ENCODE assay signal across 12 cellular contexts in genomic region chr5:169706758-169707450, GRCh38.
DNase-seq lines count a peak whose midpoint lies in the region; ATAC-seq, FAIRE-seq and TF ChIP-seq lines count a peak whose summit lies in the region.
"Had no signal": no experiment of that assay in that cellular context is flagged by ENCODE, and none has a peak within 500 bp of the region (broad histone marks: within the 10 kb centered on the region; RNA-seq: fewer than 3 reads in every experiment).

No MANE protein-coding gene starts in this region.

- H3K36me3 ChIP-seq in upper lobe of left lung, result peaks cover 0 to 4% (median 0%) of the 10 kb centered on the region in 4 donors

- no peak for TF ChIP-seq CTCF in upper lobe of left lung (IDR thresholded peaks at IDR 0.05)

- H3K36me3 Mint-ChIP-seq in activated T-helper 2 cell treated with anti-CD3 and anti-CD28 coated beads, Interferon-gamma antibody, Interleukin-2, Interleukin-4, amounts not matched to agents 10 μg/mL and 5 μg/mL and 100 μg/mL, durations not matched to agents 14 hours and 24 hours and 36 hours (ENCODE audit: low read depth), result peaks cover 90% of the 10 kb centered on the region
- H3K36me3 Mint-ChIP-seq in immature natural killer cell, result peaks cover 24 to 62% (median 33%) of the 10 kb centered on the region in 3 donors
- H3K36me3 Mint-ChIP-seq: type B pancreatic cell had no signal

- no peak for FAIRE-seq in H54 (lab: Jason Lieb, UNC)
- FAIRE-seq: endometrium had no signal

- H3K4me1 ChIP-seq in upper lobe of left lung, result no peaks in the 10 kb centered on the region

- no peaks in the 10 kb centered on the region for H3K9me3 ChIP-seq in upper lobe of left lung

- TF ChIP-seq EP300 in upper lobe of left lung (IDR thresholded peaks at IDR 0.05), result no peak

- H3K4me1 Mint-ChIP-seq in activated T-helper 2 cell treated with anti-CD3 and anti-CD28 coated beads, Interferon-gamma antibody, Interleukin-2, Interleukin-4, amounts not matched to agents 10 μg/mL and 5 μg/mL and 100 μg/mL, durations not matched to agents 14 hours and 24 hours and 36 hours (ENCODE audit: low read depth), result peaks cover 42% of the 10 kb centered on the region
- H3K4me1 Mint-ChIP-seq in immature natural killer cell, result no peaks in the 10 kb centered on the region

- peak overlapping the region; percentile 92 for H3K27ac Mint-ChIP-seq in activated T-helper 2 cell treated with anti-CD3 and anti-CD28 coated beads, Interferon-gamma antibody, Interleukin-2, Interleukin-4, amounts not matched to agents 10 μg/mL and 5 μg/mL and 100 μg/mL, durations not matched to agents 14 hours and 24 hours and 36 hours
- H3K27ac Mint-ChIP-seq in immature natural killer cell, result peak overlapping the region in 2 of 6 donors; percentile 15 to 27
- H3K27ac Mint-ChIP-seq: type B pancreatic cell had no signal

- ATAC-seq in upper lobe of left lung (ENCODE audit: low FRiP score in 2 of 2) (no peak), HG03139 (IDR thresholded peaks at IDR 0.05; ENCODE audit: unreplicated experiment) (no peak)

- TF ChIP-seq POLR2A in H54 (IDR thresholded peaks at IDR 0.05; ENCODE audit: low read depth, low read length), result no peak
- no peak for TF ChIP-seq POLR2A in upper lobe of left lung (IDR thresholded peaks at IDR 0.05)

- no peaks in the 10 kb centered on the region for H3K9me3 Mint-ChIP-seq in activated T-helper 2 cell treated with anti-CD3 and anti-CD28 coated beads, Interferon-gamma antibody, Interleukin-2, Interleukin-4, amounts not matched to agents 10 μg/mL and 5 μg/mL and 100 μg/mL, durations not matched to agents 14 hours and 24 hours and 36 hours
- no peaks in the 10 kb centered on the region for H3K9me3 Mint-ChIP-seq in immature natural killer cell
- H3K9me3 Mint-ChIP-seq: type B pancreatic cell had no signal

- H3K27ac ChIP-seq in upper lobe of left lung, result no peak overlapping the region

- intact Hi-C loops in activated T-helper 2 cell treated with anti-CD3 and anti-CD28 coated beads, Interferon-gamma antibody, Interleukin-2, Interleukin-4, amounts not matched to agents 10 μg/mL and 5 μg/mL and 100 μg/mL, durations not matched to agents 14 hours and 24 hours and 36 hours (cut with micrococcal nuclease), result loop anchor here (1.0 to 10.0 kb wide), 4 partner anchors 35 to 128 kb away; partner anchors contain the start of gene SPDL1

- H3K4me3 Mint-ChIP-seq in activated T-helper 2 cell treated with anti-CD3 and anti-CD28 coated beads, Interferon-gamma antibody, Interleukin-2, Interleukin-4, amounts not matched to agents 10 μg/mL and 5 μg/mL and 100 μg/mL, durations not matched to agents 14 hours and 24 hours and 36 hours (ENCODE audit: low read depth), result no peak overlapping the region
- no peak overlapping the region for H3K4me3 Mint-ChIP-seq in immature natural killer cell
- H3K4me3 Mint-ChIP-seq: type B pancreatic cell had no signal

- H3K27me3 Mint-ChIP-seq in activated T-helper 2 cell treated with anti-CD3 and anti-CD28 coated beads, Interferon-gamma antibody, Interleukin-2, Interleukin-4, amounts not matched to agents 10 μg/mL and 5 μg/mL and 100 μg/mL, durations not matched to agents 14 hours and 24 hours and 36 hours (ENCODE audit: low read depth), result no peaks in the 10 kb centered on the region
- H3K27me3 Mint-ChIP-seq in immature natural killer cell (ENCODE audit: low read depth in 3 of 3), result peaks cover 0 to 2% (median 0%) of the 10 kb centered on the region in 3 donors

- no peaks in the 10 kb centered on the region for H3K27me3 ChIP-seq in upper lobe of left lung

- H3K4me3 ChIP-seq in upper lobe of left lung, result no peak overlapping the region

- WGBS in upper lobe of left lung, 2 donors, result 82 to 87% methylated on average over 9 of the region's 9 CpGs

- DNase-seq in AG08396 (ENCODE audit: low spot score) (peak; percentile 57), H54 (ENCODE audit: insufficient read length, low spot score) (peak; percentile 50), hepatic stellate cell (ENCODE audit: low spot score) (peak; percentile 54), upper lobe of left lung (no peak), NOMO-1 treated with dmso at 0.1 percent for 144 hours (lab: John Stamatoyannopoulos, UW; ENCODE audit: unreplicated experiment) (no peak), immature natural killer cell (no peak)
- DNase-seq in activated T-helper 2 cell treated with anti-CD3 and anti-CD28 coated beads, Interferon-gamma antibody, Interleukin-2, Interleukin-4, amounts not matched to agents 10 μg/mL and 5 μg/mL and 100 μg/mL, durations not matched to agents 14 hours and 24 hours and 36 hours (ENCODE audit: low spot score), result no peak
- DNase-seq: MM.1S, T-helper 9 cell had no signal

Comparison
In these comparisons a context has a peak if more than half of its experiments do, and no peak if none do; other contexts are left out.
1. DNase-seq: peak in AG08396 (single experiment), H54 (single experiment) and hepatic stellate cell (single experiment); none in activated T-helper 2 cell treated with anti-CD3 and anti-CD28 coated beads, Interferon-gamma antibody, Interleukin-2, Interleukin-4, amounts not matched to agents 10 μg/mL and 5 μg/mL and 100 μg/mL, durations not matched to agents 14 hours and 24 hours and 36 hours (single experiment), upper lobe of left lung (0 of 2), NOMO-1 treated with dmso at 0.1 percent for 144 hours (single experiment) and immature natural killer cell (0 of 3).